1 cellular context compared by ENCODE assay signal in the genomic region with DNA sequence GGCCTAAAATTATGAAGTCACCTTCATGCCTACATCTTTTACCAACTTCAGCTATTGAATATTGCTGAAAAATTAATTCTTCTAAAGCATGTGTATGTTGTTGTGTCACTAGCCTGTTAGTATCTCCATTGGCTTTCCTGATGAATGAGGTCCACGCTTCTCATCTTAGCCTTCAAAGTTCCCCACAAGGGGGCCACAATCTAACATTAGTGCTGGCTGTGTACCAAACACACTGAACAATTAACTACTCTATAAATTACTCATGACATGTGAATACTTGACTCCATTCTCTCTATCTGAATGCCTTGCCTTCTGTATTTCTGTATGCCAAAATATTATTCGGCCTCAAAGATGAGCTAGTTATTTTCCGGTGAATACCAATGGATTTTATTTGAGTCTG.
TF ChIP-seq lines count a peak whose summit lies in the region.

No MANE protein-coding gene starts in this region.

TF ChIP-seq in H1, 55 proteins besides CTCF, POLR2A, EP300 and RAD21 (continued from another document):
- TF ChIP-seq, protein P1, sequence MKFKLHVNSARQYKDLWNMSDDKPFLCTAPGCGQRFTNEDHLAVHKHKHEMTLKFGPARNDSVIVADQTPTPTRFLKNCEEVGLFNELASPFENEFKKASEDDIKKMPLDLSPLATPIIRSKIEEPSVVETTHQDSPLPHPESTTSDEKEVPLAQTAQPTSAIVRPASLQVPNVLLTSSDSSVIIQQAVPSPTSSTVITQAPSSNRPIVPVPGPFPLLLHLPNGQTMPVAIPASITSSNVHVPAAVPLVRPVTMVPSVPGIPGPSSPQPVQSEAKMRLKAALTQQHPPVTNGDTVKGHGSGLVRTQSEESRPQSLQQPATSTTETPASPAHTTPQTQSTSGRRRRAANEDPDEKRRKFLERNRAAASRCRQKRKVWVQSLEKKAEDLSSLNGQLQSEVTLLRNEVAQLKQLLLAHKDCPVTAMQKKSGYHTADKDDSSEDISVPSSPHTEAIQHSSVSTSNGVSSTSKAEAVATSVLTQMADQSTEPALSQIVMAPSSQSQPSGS (IDR thresholded peaks at IDR 0.05; ENCODE audit: low read length) = no peak
